ENCODE assay signal across 8 cellular contexts in genomic region chr6:11043552-11043960, GRCh38. TPM values are rescaled to one million over a fixed set of nuclear protein-coding genes. Genes with fewer than 3 reads are reported as not detected.
A peak's percentile ranks its signal among the peaks of the same experiment; 100 is the strongest.
DNase-seq lines count a peak whose midpoint lies in the region; ATAC-seq, FAIRE-seq and TF ChIP-seq lines count a peak whose summit lies in the region.

No MANE protein-coding gene starts in this region.

- H3K79me2 ChIP-seq in neural cell (replicated peaks; ENCODE audit: insufficient read depth, low read length), result no peaks in the 10 kb centered on the region

- H3K36me3 ChIP-seq in MG63, result no peaks in the 10 kb centered on the region
- no peaks in the 10 kb centered on the region for H3K36me3 ChIP-seq in endocrine pancreas (ENCODE audit: control insufficient read depth, insufficient read depth, low read length)
- H3K36me3 ChIP-seq in neural cell (ENCODE audit: insufficient read depth, low read length), result no peaks in the 10 kb centered on the region

- H3K27me3 ChIP-seq in MG63, result no peaks in the 10 kb centered on the region
- peaks cover 5% of the 10 kb centered on the region for H3K27me3 ChIP-seq in endocrine pancreas (ENCODE audit: control insufficient read depth, insufficient read depth, low read length)
- H3K27me3 ChIP-seq in neural cell (ENCODE audit: insufficient read depth, low read depth, low read length), result peaks cover 27% of the 10 kb centered on the region

- no peak overlapping the region for H3K27ac ChIP-seq in neural cell (ENCODE audit: low read length)

- H3F3A ChIP-seq in neural cell (ENCODE audit: insufficient read depth, low read length, poor library complexity, severe bottlenecking), result no peaks in the 10 kb centered on the region

- ATAC-seq in HG03108 (IDR thresholded peaks at IDR 0.05; ENCODE audit: unreplicated experiment), result no peak

- H3K9me3 ChIP-seq in MG63 (no peaks in the 10 kb centered on the region), endocrine pancreas (ENCODE audit: control insufficient read depth, low read length) (no peaks in the 10 kb centered on the region), neural cell (ENCODE audit: low read length) (peaks cover 6% of the 10 kb centered on the region)

- H3K9ac ChIP-seq in endocrine pancreas (ENCODE audit: control insufficient read depth, insufficient read depth, low read length) (no peak overlapping the region), neural cell (ENCODE audit: low read length) (peak overlapping the region; percentile 55)

- FAIRE-seq in GM12891 (lab: Jason Lieb, UNC), result no peak

- no peak for TF ChIP-seq EP300 in neural cell (conservative IDR thresholded peaks at IDR 0.05; ENCODE audit: poor library complexity, severe bottlenecking)

- DNase-seq in GM12891 (ENCODE audit: insufficient read length, low spot score), result peak; percentile 20
- peak; percentile 52 for DNase-seq in MG63
- no peak for DNase-seq in SKM-1 treated with dmso at 0.1 percent for 144 hours (lab: John Stamatoyannopoulos, UW; ENCODE audit: unreplicated experiment)
- DNase-seq in SW 1271 (lab: John Stamatoyannopoulos, UW), result no peak
- no peak for DNase-seq in DMS79 (lab: John Stamatoyannopoulos, UW)

- no peaks in the 10 kb centered on the region for H3K4me1 ChIP-seq in endocrine pancreas (ENCODE audit: control insufficient read depth, insufficient read depth, low read length)

- H3K4me2 ChIP-seq in neural cell (ENCODE audit: low read length), result no peak overlapping the region

- TF ChIP-seq CTCF in neural cell (IDR thresholded peaks at IDR 0.05; ENCODE audit: poor library complexity, severe bottlenecking), result no peak

- H3K4me3 ChIP-seq in MG63 (peak overlapping the region; percentile 70), endocrine pancreas (ENCODE audit: control insufficient read depth, insufficient read depth, low read length) (peak overlapping the region; percentile 64), neural cell (ENCODE audit: low read length) (peak overlapping the region; percentile 82)

- TF ChIP-seq RAD21 in neural cell (conservative IDR thresholded peaks at IDR 0.05), result no peak

- H3K9me2 ChIP-seq in neural cell (ENCODE audit: insufficient read depth, low read length), result no peaks in the 10 kb centered on the region

- no peaks in the 10 kb centered on the region for H4K20me1 ChIP-seq in neural cell (ENCODE audit: insufficient read depth)

- H2AFZ ChIP-seq in neural cell (ENCODE audit: low read depth, low read length), result peak overlapping the region; percentile 53

- no peak for TF ChIP-seq POLR2A in GM12891 (IDR thresholded peaks at IDR 0.05; ENCODE audit: low read depth, low read length)

TF ChIP-seq in GM12891, 5 proteins besides CTCF, POLR2A, EP300 and RAD21:
- TF ChIP-seq TAF1 (IDR thresholded peaks at IDR 0.05; ENCODE audit: low read depth, low read length), result no peak
- no peak for TF ChIP-seq PAX5 (IDR thresholded peaks at IDR 0.05; ENCODE audit: insufficient read depth, low read length, severe bottlenecking)
- no peak for TF ChIP-seq POLR2AphosphoS5 (IDR thresholded peaks at IDR 0.05; ENCODE audit: low read depth, low read length)
- TF ChIP-seq POU2F2 (IDR thresholded peaks at IDR 0.05; ENCODE audit: low read depth, low read length), result no peak
- TF ChIP-seq SPI1 (IDR thresholded peaks at IDR 0.05; ENCODE audit: low read depth, low read length), result no peak
TF ChIP-seq in GM12891: peak in this region for 0.

TF ChIP-seq in neural cell, 6 proteins besides CTCF, POLR2A, EP300 and RAD21:
- no peak for TF ChIP-seq SMC3 (conservative IDR thresholded peaks at IDR 0.05; ENCODE audit: poor library complexity)
- TF ChIP-seq MXI1 (conservative IDR thresholded peaks at IDR 0.05; ENCODE audit: poor library complexity, severe bottlenecking), result peak; percentile 40

RNA-seq across cellular contexts. Expression of gene ELOVL2, which starts 0.5 kb away (rescaled TPM):
- polyA plus RNA-seq in GM12891 (2012; ENCODE audit: low read depth, missing spikeins), result not detected
- total RNA-seq in MG63 (2014; rRNA removed; shearing (Covaris generic); ENCODE audit: low replicate concordance), result 41.8 and 56.3 TPM in 2 replicates
- polyA plus RNA-seq in neural cell, result 4.3 and 5.4 TPM in 2 replicates
- 7.8 and 9.0 TPM in 2 replicates for polyA minus RNA-seq in neural cell

RNA-seq across cellular contexts. Expression of gene SMIM13, which starts 50.1 kb away (rescaled TPM):
- polyA plus RNA-seq in GM12891 (2012; ENCODE audit: low read depth, missing spikeins), result 2.8 TPM
- 18.6 and 27.3 TPM in 2 replicates for total RNA-seq in MG63 (2014; rRNA removed; shearing (Covaris generic); ENCODE audit: low replicate concordance)
- 47.5 and 51.0 TPM in 2 replicates for polyA plus RNA-seq in neural cell
- 91.1 TPM in 2 replicates for polyA minus RNA-seq in neural cell

Comparison
In these comparisons a context has a peak if more than half of its experiments do, and no peak if none do; other contexts are left out.
1. DNase-seq: peak in GM12891 (single experiment) and MG63 (single experiment); none in SKM-1 treated with dmso at 0.1 percent for 144 hours (single experiment), SW 1271 (0 of 2) and DMS79 (single experiment).
2. Peak in every context shown above with its lines, with median percentiles within 50 percentile points of each other: H3K4me3 ChIP-seq.